Comparison of ENCODE assay signal across 1 cellular context in the genomic region with DNA sequence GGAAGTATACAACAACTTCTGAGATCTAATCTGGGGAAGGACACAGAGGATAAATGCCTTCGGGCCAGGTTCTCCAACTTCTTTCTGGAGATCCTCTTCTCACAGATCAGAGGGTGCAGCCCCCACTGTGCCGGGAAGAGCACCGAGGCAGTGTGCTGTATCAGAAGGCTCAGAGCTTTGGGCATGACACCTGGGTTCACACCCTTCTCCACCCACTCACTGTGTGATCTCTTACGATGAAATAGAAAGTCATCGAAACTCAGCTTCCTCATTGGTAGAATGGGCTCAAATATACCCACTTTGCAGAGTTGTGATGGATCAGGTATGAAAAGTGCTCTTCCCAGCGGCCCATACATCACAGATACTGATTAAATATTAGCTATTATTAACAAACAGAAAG.
TF ChIP-seq lines count a peak whose summit lies in the region.

No MANE protein-coding gene starts in this region.

TF ChIP-seq in K562, 482 proteins besides CTCF, POLR2A, EP300 and RAD21 (continued from another document):
- TF ChIP-seq, protein P1, sequence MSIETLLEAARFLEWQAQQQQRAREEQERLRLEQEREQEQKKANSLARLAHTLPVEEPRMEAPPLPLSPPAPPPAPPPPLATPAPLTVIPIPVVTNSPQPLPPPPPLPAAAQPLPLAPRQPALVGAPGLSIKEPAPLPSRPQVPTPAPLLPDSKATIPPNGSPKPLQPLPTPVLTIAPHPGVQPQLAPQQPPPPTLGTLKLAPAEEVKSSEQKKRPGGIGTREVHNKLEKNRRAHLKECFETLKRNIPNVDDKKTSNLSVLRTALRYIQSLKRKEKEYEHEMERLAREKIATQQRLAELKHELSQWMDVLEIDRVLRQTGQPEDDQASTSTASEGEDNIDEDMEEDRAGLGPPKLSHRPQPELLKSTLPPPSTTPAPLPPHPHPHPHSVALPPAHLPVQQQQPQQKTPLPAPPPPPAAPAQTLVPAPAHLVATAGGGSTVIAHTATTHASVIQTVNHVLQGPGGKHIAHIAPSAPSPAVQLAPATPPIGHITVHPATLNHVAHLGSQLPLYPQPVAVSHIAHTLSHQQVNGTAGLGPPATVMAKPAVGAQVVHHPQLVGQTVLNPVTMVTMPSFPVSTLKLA (conservative IDR thresholded peaks at IDR 0.05), result no peak
- TF ChIP-seq, protein P2, sequence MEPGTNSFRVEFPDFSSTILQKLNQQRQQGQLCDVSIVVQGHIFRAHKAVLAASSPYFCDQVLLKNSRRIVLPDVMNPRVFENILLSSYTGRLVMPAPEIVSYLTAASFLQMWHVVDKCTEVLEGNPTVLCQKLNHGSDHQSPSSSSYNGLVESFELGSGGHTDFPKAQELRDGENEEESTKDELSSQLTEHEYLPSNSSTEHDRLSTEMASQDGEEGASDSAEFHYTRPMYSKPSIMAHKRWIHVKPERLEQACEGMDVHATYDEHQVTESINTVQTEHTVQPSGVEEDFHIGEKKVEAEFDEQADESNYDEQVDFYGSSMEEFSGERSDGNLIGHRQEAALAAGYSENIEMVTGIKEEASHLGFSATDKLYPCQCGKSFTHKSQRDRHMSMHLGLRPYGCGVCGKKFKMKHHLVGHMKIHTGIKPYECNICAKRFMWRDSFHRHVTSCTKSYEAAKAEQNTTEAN (CRISPR knock-in tag; IDR thresholded peaks at IDR 0.05), result no peak
- TF ChIP-seq KLF10 (CRISPR knock-in tag; IDR thresholded peaks at IDR 0.05) (no peak), NR2C2 (CRISPR knock-in tag; IDR thresholded peaks at IDR 0.05) (no peak), NR2C2 (tag; IDR thresholded peaks at IDR 0.05) (no peak)
- TF ChIP-seq, protein P3, sequence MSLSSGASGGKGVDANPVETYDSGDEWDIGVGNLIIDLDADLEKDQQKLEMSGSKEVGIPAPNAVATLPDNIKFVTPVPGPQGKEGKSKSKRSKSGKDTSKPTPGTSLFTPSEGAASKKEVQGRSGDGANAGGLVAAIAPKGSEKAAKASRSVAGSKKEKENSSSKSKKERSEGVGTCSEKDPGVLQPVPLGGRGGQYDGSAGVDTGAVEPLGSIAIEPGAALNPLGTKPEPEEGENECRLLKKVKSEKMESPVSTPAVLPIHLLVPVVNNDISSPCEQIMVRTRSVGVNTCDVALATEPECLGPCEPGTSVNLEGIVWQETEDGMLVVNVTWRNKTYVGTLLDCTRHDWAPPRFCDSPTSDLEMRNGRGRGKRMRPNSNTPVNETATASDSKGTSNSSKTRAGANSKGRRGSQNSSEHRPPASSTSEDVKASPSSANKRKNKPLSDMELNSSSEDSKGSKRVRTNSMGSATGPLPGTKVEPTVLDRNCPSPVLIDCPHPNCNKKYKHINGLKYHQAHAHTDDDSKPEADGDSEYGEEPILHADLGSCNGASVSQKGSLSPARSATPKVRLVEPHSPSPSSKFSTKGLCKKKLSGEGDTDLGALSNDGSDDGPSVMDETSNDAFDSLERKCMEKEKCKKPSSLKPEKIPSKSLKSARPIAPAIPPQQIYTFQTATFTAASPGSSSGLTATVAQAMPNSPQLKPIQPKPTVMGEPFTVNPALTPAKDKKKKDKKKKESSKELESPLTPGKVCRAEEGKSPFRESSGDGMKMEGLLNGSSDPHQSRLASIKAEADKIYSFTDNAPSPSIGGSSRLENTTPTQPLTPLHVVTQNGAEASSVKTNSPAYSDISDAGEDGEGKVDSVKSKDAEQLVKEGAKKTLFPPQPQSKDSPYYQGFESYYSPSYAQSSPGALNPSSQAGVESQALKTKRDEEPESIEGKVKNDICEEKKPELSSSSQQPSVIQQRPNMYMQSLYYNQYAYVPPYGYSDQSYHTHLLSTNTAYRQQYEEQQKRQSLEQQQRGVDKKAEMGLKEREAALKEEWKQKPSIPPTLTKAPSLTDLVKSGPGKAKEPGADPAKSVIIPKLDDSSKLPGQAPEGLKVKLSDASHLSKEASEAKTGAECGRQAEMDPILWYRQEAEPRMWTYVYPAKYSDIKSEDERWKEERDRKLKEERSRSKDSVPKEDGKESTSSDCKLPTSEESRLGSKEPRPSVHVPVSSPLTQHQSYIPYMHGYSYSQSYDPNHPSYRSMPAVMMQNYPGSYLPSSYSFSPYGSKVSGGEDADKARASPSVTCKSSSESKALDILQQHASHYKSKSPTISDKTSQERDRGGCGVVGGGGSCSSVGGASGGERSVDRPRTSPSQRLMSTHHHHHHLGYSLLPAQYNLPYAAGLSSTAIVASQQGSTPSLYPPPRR (CRISPR knock-in tag; IDR thresholded peaks at IDR 0.05; ENCODE audit: borderline replicate concordance), result no peak
- TF ChIP-seq, protein P4, sequence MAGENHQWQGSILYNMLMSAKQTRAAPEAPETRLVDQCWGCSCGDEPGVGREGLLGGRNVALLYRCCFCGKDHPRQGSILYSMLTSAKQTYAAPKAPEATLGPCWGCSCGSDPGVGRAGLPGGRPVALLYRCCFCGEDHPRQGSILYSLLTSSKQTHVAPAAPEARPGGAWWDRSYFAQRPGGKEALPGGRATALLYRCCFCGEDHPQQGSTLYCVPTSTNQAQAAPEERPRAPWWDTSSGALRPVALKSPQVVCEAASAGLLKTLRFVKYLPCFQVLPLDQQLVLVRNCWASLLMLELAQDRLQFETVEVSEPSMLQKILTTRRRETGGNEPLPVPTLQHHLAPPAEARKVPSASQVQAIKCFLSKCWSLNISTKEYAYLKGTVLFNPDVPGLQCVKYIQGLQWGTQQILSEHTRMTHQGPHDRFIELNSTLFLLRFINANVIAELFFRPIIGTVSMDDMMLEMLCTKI (IDR thresholded peaks at IDR 0.05; ENCODE audit: partially characterized antibody), result no peak
- TF ChIP-seq, protein P5, sequence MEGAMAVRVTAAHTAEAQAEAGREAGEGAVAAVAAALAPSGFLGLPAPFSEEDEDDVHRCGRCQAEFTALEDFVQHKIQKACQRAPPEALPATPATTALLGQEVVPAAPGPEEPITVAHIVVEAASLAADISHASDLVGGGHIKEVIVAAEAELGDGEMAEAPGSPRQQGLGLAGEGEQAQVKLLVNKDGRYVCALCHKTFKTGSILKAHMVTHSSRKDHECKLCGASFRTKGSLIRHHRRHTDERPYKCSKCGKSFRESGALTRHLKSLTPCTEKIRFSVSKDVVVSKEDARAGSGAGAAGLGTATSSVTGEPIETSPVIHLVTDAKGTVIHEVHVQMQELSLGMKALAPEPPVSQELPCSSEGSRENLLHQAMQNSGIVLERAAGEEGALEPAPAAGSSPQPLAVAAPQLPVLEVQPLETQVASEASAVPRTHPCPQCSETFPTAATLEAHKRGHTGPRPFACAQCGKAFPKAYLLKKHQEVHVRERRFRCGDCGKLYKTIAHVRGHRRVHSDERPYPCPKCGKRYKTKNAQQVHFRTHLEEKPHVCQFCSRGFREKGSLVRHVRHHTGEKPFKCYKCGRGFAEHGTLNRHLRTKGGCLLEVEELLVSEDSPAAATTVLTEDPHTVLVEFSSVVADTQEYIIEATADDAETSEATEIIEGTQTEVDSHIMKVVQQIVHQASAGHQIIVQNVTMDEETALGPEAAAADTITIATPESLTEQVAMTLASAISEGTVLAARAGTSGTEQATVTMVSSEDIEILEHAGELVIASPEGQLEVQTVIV (CRISPR knock-in tag; IDR thresholded peaks at IDR 0.05; ENCODE audit: borderline replicate concordance), result no peak
